In genomic region chr6:75243333-75244062, GRCh38 we compare ENCODE assay signal across 8 cellular contexts. TPM values are rescaled to one million over a fixed set of nuclear protein-coding genes. Genes with fewer than 3 reads are reported as not detected.
DNase-seq lines count a peak whose midpoint lies in the region; ATAC-seq and TF ChIP-seq lines count a peak whose summit lies in the region.

Gene COX7A2 (minus strand): TSS chr6:75243801. CDS start chr6:75243734, 67 bp downstream.

- peak; percentile 97 for ATAC-seq in lung (ENCODE audit: insufficient read depth, low FRiP score)

- POLR2A ChIA-PET in activated CD8-positive, alpha-beta memory T cell treated with anti-CD3 and anti-CD28 coated beads for 36 hours (lab: Charles Lee): interaction anchor here (1.4 to 2.0 kb wide), 2 partner anchors 41 to 358 kb away, joined by 5 to 28 read pairs; partner anchors contain the start of genes SENP6 and TMEM30A

- no peaks in the 10 kb centered on the region for H3K27me3 ChIP-seq in lung (ENCODE audit: control insufficient read depth, insufficient read depth)

- H3K4me1 ChIP-seq in lung (ENCODE audit: control insufficient read depth in 2 of 2, insufficient read depth in 2 of 2, low read length in 2 of 2): peaks cover 2 to 5% of the 10 kb centered on the region in 2 donors

- H3K4me3 ChIP-seq in lung: peak within 1 kb of the TSS; percentile 92

- DNase-seq in CMK (ENCODE audit: low read depth) (peak; percentile 80), GM20000 (ENCODE audit: low spot score) (peak; percentile 82), HT-29 (ENCODE audit: low spot score) (peak; percentile 95), NOMO-1 (lab: John Stamatoyannopoulos, UW; ENCODE audit: unreplicated experiment in 2 of 2) (peak; percentile 99), lung (ENCODE audit: low spot score) (peak; percentile 92)
- peak; percentile 74 for DNase-seq in effector CD8-positive, alpha-beta T cell (lab: John Stamatoyannopoulos, UW)
- peak; percentile 57 to 71 (median 71) for DNase-seq in stimulated activated CD4-positive, alpha-beta T cell treated with anti-CD3 and anti-CD28 coated beads, TNF-alpha, amount 100 ng/mL, for 4 hours (ENCODE audit: low read depth in 3 of 3)

- H3K27ac ChIP-seq in lung (ENCODE audit: low read depth in 1 of 2, low read length in 1 of 2): peak within 1 kb of the TSS; percentile 94 to 96

- H3K36me3 ChIP-seq in lung (ENCODE audit: control insufficient read depth in 2 of 2, insufficient read depth in 2 of 2, low read length in 2 of 2): peaks cover 0 to 5% of the 10 kb centered on the region in 2 donors

- H3K9me3 ChIP-seq in lung (ENCODE audit: control insufficient read depth in 2 of 2, insufficient read depth in 1 of 2, low read length in 1 of 2): no peaks in the 10 kb centered on the region

- TF ChIP-seq CTCF in GM20000 (IDR thresholded peaks at IDR 0.05; ENCODE audit: extremely low read depth, missing control alignments): no peak
- TF ChIP-seq CTCF in lung (IDR thresholded peaks at IDR 0.05; ENCODE audit: control extremely low read depth, extremely low read depth): no peak

- 0% methylated on average over 36 of the region's 36 CpGs for WGBS in lung, 2 donors

- CTCF ChIA-PET in activated CD8-positive, alpha-beta memory T cell treated with anti-CD3 and anti-CD28 coated beads for 36 hours (lab: Charles Lee): interaction anchor here (0.7 to 1.0 kb wide), 2 partner anchors 27 to 1510 kb away, joined by 3 read pairs; no protein-coding TSS in a partner anchor

RNA-seq across cellular contexts. Expression of gene COX7A2, which starts in this region (rescaled TPM):
- total RNA-seq in HT-29 (2014; rRNA removed; shearing (Covaris generic)): 122 and 123 TPM in 2 replicates
- 100 to 1,000 TPM; 538 to 540 TPM for total RNA-seq in activated CD8-positive, alpha-beta memory T cell treated with anti-CD3 and anti-CD28 coated beads for 36 hours
- 100 to 1,000 TPM in 1 of 2 donors, 10 to 100 TPM in 1; 43.1 to 326 TPM for total RNA-seq in lung
- polyA plus RNA-seq in lung: 100 to 1,000 TPM; 470 to 557 TPM

Comparison
In these comparisons a context has a peak if more than half of its experiments do, and no peak if none do; other contexts are left out.
1. Peak in every context shown above with its lines: DNase-seq, ATAC-seq, H3K4me3 ChIP-seq and H3K27ac ChIP-seq.